In genomic region chr17:65001409-65002045, GRCh38 we compare ENCODE assay signal across 15 cellular contexts. TPM values are rescaled to one million over a fixed set of nuclear protein-coding genes. Genes with fewer than 3 reads are reported as not detected.
DNase-seq lines count a peak whose midpoint lies in the region; ATAC-seq and TF ChIP-seq lines count a peak whose summit lies in the region.
"Had no signal": no experiment of that assay in that cellular context is flagged by ENCODE, and none has a peak within 500 bp of the region (broad histone marks: within the 10 kb centered on the region; RNA-seq: fewer than 3 reads in every experiment).

No MANE protein-coding gene starts in this region.

- no peaks in the 10 kb centered on the region for H4K20me1 ChIP-seq in Karpas-422 (ENCODE audit: insufficient read depth, low read depth, low read length)

- no peaks in the 10 kb centered on the region for H3K79me2 ChIP-seq in Karpas-422 (ENCODE audit: low read length)

- no peaks in the 10 kb centered on the region for H3K36me3 Mint-ChIP-seq in CD4-positive, alpha-beta memory T cell
- no peaks in the 10 kb centered on the region for H3K36me3 Mint-ChIP-seq in immature natural killer cell
- H3K36me3 Mint-ChIP-seq in stimulated activated naive B cell treated with anti-CD40 and anti-IgM and Interleukin-4, amounts not matched to agents 10 μg/mL and 1 μg/mL and 100 μg/mL, for 72 hours, result peaks cover 3 to 17% of the 10 kb centered on the region in 2 donors
- peaks cover 5% of the 10 kb centered on the region for H3K36me3 Mint-ChIP-seq in glutamatergic neuron (ENCODE audit: unreplicated experiment)
- H3K36me3 Mint-ChIP-seq: CD14-positive monocyte had no signal

- no peaks in the 10 kb centered on the region for H3K9me2 ChIP-seq in Karpas-422 (replicated peaks; ENCODE audit: insufficient read depth, low read length)

- no peak overlapping the region for H3K4me3 Mint-ChIP-seq in CD4-positive, alpha-beta memory T cell
- H3K4me3 Mint-ChIP-seq in immature natural killer cell (no peak overlapping the region), glutamatergic neuron (ENCODE audit: unreplicated experiment) (no peak overlapping the region)
- no peak overlapping the region for H3K4me3 Mint-ChIP-seq in stimulated activated naive B cell treated with anti-CD40 and anti-IgM and Interleukin-4, amounts not matched to agents 10 μg/mL and 1 μg/mL and 100 μg/mL, for 72 hours
- H3K4me3 Mint-ChIP-seq: CD14-positive monocyte, HFFc6 had no signal

- POLR2A ChIA-PET in CD4-positive, alpha-beta memory T cell (lab: Charles Lee; ENCODE audit: partially characterized antibody), result interaction anchor here (0.6 to 1.4 kb wide), 3 partner anchors 15 to 85 kb away, joined by 3 to 5 read pairs (median 4); no protein-coding TSS in a partner anchor

- H3K4me2 ChIP-seq in Karpas-422 (ENCODE audit: low read depth, low read length, poor library complexity, severe bottlenecking), result no peak overlapping the region
- H3K4me2 ChIP-seq: A549 had no signal

- no peak for ATAC-seq in stimulated activated naive B cell treated with anti-CD40 and anti-IgM and Interleukin-4, amounts not matched to agents 10 μg/mL and 1 μg/mL and 100 μg/mL, for 72 hours (replicated peaks)
- no peak for ATAC-seq in HG02759 (IDR thresholded peaks at IDR 0.05; ENCODE audit: unreplicated experiment)
- ATAC-seq: GM12878 had no signal

- no peaks in the 10 kb centered on the region for H3K27me3 Mint-ChIP-seq in CD4-positive, alpha-beta memory T cell
- H3K27me3 Mint-ChIP-seq in immature natural killer cell (ENCODE audit: low read depth in 3 of 3), result peaks cover 0 to 3% (median 0%) of the 10 kb centered on the region in 3 donors
- no peaks in the 10 kb centered on the region for H3K27me3 Mint-ChIP-seq in stimulated activated naive B cell treated with anti-CD40 and anti-IgM and Interleukin-4, amounts not matched to agents 10 μg/mL and 1 μg/mL and 100 μg/mL, for 72 hours
- H3K27me3 Mint-ChIP-seq in glutamatergic neuron (ENCODE audit: unreplicated experiment), result peaks cover 1% of the 10 kb centered on the region

- H3K27ac Mint-ChIP-seq in CD4-positive, alpha-beta memory T cell, result peak overlapping the region in 4 of 7 donors; percentile 18 to 79 (median 37)
- H3K27ac Mint-ChIP-seq in immature natural killer cell, result peak overlapping the region in 4 of 6 donors; percentile 41 to 84 (median 60)
- peak overlapping the region; percentile 32 for H3K27ac Mint-ChIP-seq in stimulated activated naive B cell treated with anti-CD40 and anti-IgM and Interleukin-4, amounts not matched to agents 10 μg/mL and 1 μg/mL and 100 μg/mL, for 72 hours
- no peak overlapping the region for H3K27ac Mint-ChIP-seq in glutamatergic neuron (ENCODE audit: unreplicated experiment)
- H3K27ac Mint-ChIP-seq: HFFc6 had no signal

- no peaks in the 10 kb centered on the region for H3K4me1 ChIP-seq in CD4-positive, alpha-beta memory T cell (ENCODE audit: insufficient read depth, low read length)
- peaks cover 57% of the 10 kb centered on the region for H3K4me1 ChIP-seq in Karpas-422 (ENCODE audit: low read length)
- H3K4me1 ChIP-seq: A549 had no signal

- H3K4me3 ChIP-seq in CD4-positive, alpha-beta memory T cell (ENCODE audit: low read length in 2 of 2), result no peak overlapping the region
- no peak overlapping the region for H3K4me3 ChIP-seq in Karpas-422 (ENCODE audit: low read length)
- H3K4me3 ChIP-seq: A549, GM12878 had no signal

- no peak for TF ChIP-seq CTCF in glutamatergic neuron (IDR thresholded peaks at IDR 0.05; ENCODE audit: partially characterized antibody, unreplicated experiment)

- H3K27me3 ChIP-seq in CD4-positive, alpha-beta memory T cell (ENCODE audit: insufficient read depth, low read length), result no peaks in the 10 kb centered on the region
- H3K27me3 ChIP-seq in Karpas-422 (ENCODE audit: low read length), result no peaks in the 10 kb centered on the region

- no peaks in the 10 kb centered on the region for H3K36me3 ChIP-seq in CD4-positive, alpha-beta memory T cell (ENCODE audit: insufficient read depth, low read length)
- H3K36me3 ChIP-seq in Karpas-422 (ENCODE audit: insufficient read depth, low read length), result no peaks in the 10 kb centered on the region

- no peak overlapping the region for H3K27ac ChIP-seq in CD4-positive, alpha-beta memory T cell (ENCODE audit: low read depth, low read length)
- H3K27ac ChIP-seq in Karpas-422 (ENCODE audit: low read length), result peak overlapping the region; percentile 97
- H3K27ac ChIP-seq: A549, HL-60 had no signal

- H3K4me1 Mint-ChIP-seq in CD4-positive, alpha-beta memory T cell, result peaks cover 7 to 13% (median 8%) of the 10 kb centered on the region in 4 donors
- peaks cover 9 to 12% of the 10 kb centered on the region in 2 donors for H3K4me1 Mint-ChIP-seq in immature natural killer cell
- peaks cover 18 to 37% of the 10 kb centered on the region in 2 donors for H3K4me1 Mint-ChIP-seq in stimulated activated naive B cell treated with anti-CD40 and anti-IgM and Interleukin-4, amounts not matched to agents 10 μg/mL and 1 μg/mL and 100 μg/mL, for 72 hours
- no peaks in the 10 kb centered on the region for H3K4me1 Mint-ChIP-seq in glutamatergic neuron (ENCODE audit: low read depth, unreplicated experiment)

- H3K9ac ChIP-seq in Karpas-422 (ENCODE audit: low read length), result 0 out of 2 replicates have a peak overlapping the region, but pooled peaks have one; percentile 20

- peaks cover 0 to 1% (median 0%) of the 10 kb centered on the region in 8 donors for H3K9me3 Mint-ChIP-seq in CD4-positive, alpha-beta memory T cell
- no peaks in the 10 kb centered on the region for H3K9me3 Mint-ChIP-seq in immature natural killer cell
- peaks cover 0 to 4% of the 10 kb centered on the region in 2 donors for H3K9me3 Mint-ChIP-seq in stimulated activated naive B cell treated with anti-CD40 and anti-IgM and Interleukin-4, amounts not matched to agents 10 μg/mL and 1 μg/mL and 100 μg/mL, for 72 hours
- H3K9me3 Mint-ChIP-seq in glutamatergic neuron (ENCODE audit: unreplicated experiment), result no peaks in the 10 kb centered on the region
- H3K9me3 Mint-ChIP-seq: HFFc6 had no signal

- CTCF ChIA-PET in CD4-positive, alpha-beta memory T cell (lab: Charles Lee; ENCODE audit: partially characterized antibody), result no interaction called here

- intact Hi-C loops in CD4-positive, alpha-beta memory T cell (cut with micrococcal nuclease), result no loop called here

- H2AFZ ChIP-seq in Karpas-422 (ENCODE audit: low read length), result no peak overlapping the region

- no peaks in the 10 kb centered on the region for H3K9me3 ChIP-seq in CD4-positive, alpha-beta memory T cell (ENCODE audit: control insufficient read depth in 1 of 2, low read length in 2 of 2)
- no peaks in the 10 kb centered on the region for H3K9me3 ChIP-seq in Karpas-422 (ENCODE audit: low read length)
- H3K9me3 ChIP-seq: A549 had no signal

- DNase-seq in CD4-positive, alpha-beta memory T cell, result no peak
- DNase-seq in Karpas-422 (no peak), immature natural killer cell (no peak), glutamatergic neuron (no peak), NCI-H2081 (lab: John Stamatoyannopoulos, UW) (no peak)
- no peak for DNase-seq in stimulated activated naive B cell treated with anti-CD40 and anti-IgM and Interleukin-4, amounts not matched to agents 10 μg/mL and 1 μg/mL and 100 μg/mL, for 72 hours
- DNase-seq: Calu3, DMS 273 treated with DMSO at 0.1 percent for 48 hours, HCEC 1CT, HFFc6 had no signal

RNA-seq across cellular contexts. Expression of gene GNA13, which starts 55.0 kb away (rescaled TPM):
- total RNA-seq in CD4-positive, alpha-beta memory T cell, result 100 to 1,000 TPM; 102 to 107 TPM
- 10 to 100 TPM; 47.9 to 54.8 TPM for polyA plus RNA-seq in CD4-positive, alpha-beta memory T cell
- 123 and 352 TPM in 2 replicates for total RNA-seq in Karpas-422 (2014; rRNA removed; shearing (Covaris generic); ENCODE audit: low replicate concordance)
- 10 to 100 TPM; 40.0 to 58.3 (median 51.7) TPM for polyA plus RNA-seq in immature natural killer cell
- total RNA-seq in glutamatergic neuron (ENCODE audit: unreplicated experiment), result 50.7 TPM
